Comparison of ENCODE assay signal across 21 cellular contexts in the genomic region with DNA sequence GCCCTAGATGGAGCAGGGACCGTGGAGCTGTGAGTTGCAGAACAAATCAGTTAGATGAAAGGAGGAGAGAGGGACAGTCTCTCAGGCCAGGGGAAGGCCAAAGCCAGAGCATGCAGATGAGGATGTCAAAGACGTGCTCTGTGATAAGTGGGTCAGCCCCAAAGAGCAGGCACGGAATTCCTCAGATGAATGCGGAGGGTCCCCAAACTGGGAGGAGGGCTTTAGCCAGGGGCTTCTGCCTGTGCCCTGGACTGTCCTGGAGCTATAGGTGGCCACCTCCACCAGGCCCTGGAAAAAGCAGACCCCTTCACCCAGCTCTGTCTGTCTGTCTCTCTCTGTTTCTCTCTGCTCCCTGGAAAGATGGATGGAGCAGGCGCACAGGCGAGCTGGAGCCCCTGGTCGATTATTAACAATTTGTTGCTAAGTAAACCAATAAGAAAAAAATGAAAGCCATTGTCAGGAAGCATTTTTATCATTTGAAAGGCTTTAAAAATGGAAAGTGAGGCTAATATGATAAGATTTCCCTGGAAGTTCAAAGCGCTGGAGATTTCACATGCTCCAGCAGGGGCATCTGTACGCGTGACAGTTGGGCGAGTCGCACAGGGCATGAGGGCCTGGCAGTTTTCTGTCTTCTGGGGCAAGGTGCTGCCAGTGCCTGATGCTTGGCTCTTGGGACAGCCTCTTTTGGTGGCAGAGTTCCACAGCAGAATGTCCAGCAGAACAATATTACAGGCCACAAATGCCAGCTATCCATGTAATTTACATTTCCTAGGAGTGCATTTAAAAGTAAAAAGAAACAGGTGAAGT.
DNase-seq lines count a peak whose midpoint lies in the region; ATAC-seq, FAIRE-seq and TF ChIP-seq lines count a peak whose summit lies in the region.
"Had no signal": no experiment of that assay in that cellular context is flagged by ENCODE, and none has a peak within 500 bp of the region (broad histone marks: within the 10 kb centered on the region; RNA-seq: fewer than 3 reads in every experiment).

No MANE protein-coding gene starts in this region.

- H3K9me3 ChIP-seq in kidney (ENCODE audit: control insufficient read depth in 1 of 2, low read length in 2 of 2): no peaks in the 10 kb centered on the region
- H3K9me3 ChIP-seq: BE2C, Caco-2 had no signal

- no peaks in the 10 kb centered on the region for H3K36me3 ChIP-seq in kidney (ENCODE audit: control insufficient read depth in 1 of 2, insufficient read depth in 2 of 2, low read length in 2 of 2)
- H3K36me3 ChIP-seq: BE2C had no signal

- FAIRE-seq in kidney (lab: Jason Lieb, UNC): no peak
- FAIRE-seq: A204.1, D721Med, G401.6, GM12891, GM19239 had no signal

- no peak overlapping the region for H3K9ac ChIP-seq in kidney (ENCODE audit: low read length in 2 of 2)

- intact Hi-C loops in kidney (cut with DNase I) (no loop called here), posterior vena cava (cut with DNase I) (no loop called here)

- H3K4me1 ChIP-seq in kidney (ENCODE audit: control insufficient read depth in 1 of 2, insufficient read depth in 1 of 2, low read depth in 1 of 2, low read length in 2 of 2): no peaks in the 10 kb centered on the region
- H3K4me1 ChIP-seq: BE2C had no signal

- DNase-seq in kidney: peak; percentile 51
- peak; percentile 54 for DNase-seq in posterior vena cava (ENCODE audit: low spot score)
- no peak for DNase-seq in globus pallidus (ENCODE audit: low spot score)
- DNase-seq in left lobe of liver (ENCODE audit: low spot score): no peak
- DNase-seq: ACHN; BE2C; C1 segment of cervical spinal cord; CD4-positive, alpha-beta T cell; GOT3; H7; HFFc6 had no signal

- ATAC-seq in GM21723 (IDR thresholded peaks at IDR 0.05; ENCODE audit: unreplicated experiment) (no peak), left lobe of liver (no peak)
- ATAC-seq: HCT116 had no signal

- no peak overlapping the region for H3K4me3 ChIP-seq in kidney (ENCODE audit: low read length in 2 of 2)

- H3K27ac ChIP-seq in VCaP: no peak overlapping the region; the same call in 1 of the 2 replicates
- no peak overlapping the region for H3K27ac ChIP-seq in kidney (ENCODE audit: low read depth in 2 of 2, low read length in 2 of 2)
- H3K27ac ChIP-seq: HL-60 had no signal

- TF ChIP-seq CTCF in VCaP (conservative IDR thresholded peaks at IDR 0.05) (peak; percentile 10; the same call in 1 of the 2 replicates), kidney (IDR thresholded peaks at IDR 0.05; ENCODE audit: borderline replicate concordance, extremely low read depth, insufficient read depth) (no peak)

Comparison
In these comparisons a context has a peak if more than half of its experiments do, and no peak if none do; other contexts are left out.
1. DNase-seq: peak in kidney (single experiment) and posterior vena cava (single experiment); none in globus pallidus (single experiment) and left lobe of liver (single experiment).